15 cellular contexts compared by ENCODE assay signal in genomic region chr6:11494786-11495564, GRCh38. TPM values are rescaled to one million over a fixed set of nuclear protein-coding genes. Genes with fewer than 3 reads are reported as not detected.
DNase-seq lines count a peak whose midpoint lies in the region; ATAC-seq, FAIRE-seq and TF ChIP-seq lines count a peak whose summit lies in the region.
"Had no signal": no experiment of that assay in that cellular context is flagged by ENCODE, and none has a peak within 500 bp of the region (broad histone marks: within the 10 kb centered on the region; RNA-seq: fewer than 3 reads in every experiment).

No MANE protein-coding gene starts in this region.

- intact Hi-C loops in heart left ventricle (cut with DNase I): loop anchor here (2.0 to 10.0 kb wide), 12 partner anchors 80 to 543 kb away; partner anchors contain the start of gene NEDD9 (in 1 of the 10)

- no peaks in the 10 kb centered on the region for H3K27me3 Mint-ChIP-seq in type B pancreatic cell
- H3K27me3 Mint-ChIP-seq: brain, T-cell had no signal

- H3K9me3 ChIP-seq in heart left ventricle (no peaks in the 10 kb centered on the region), right atrium auricular region (no peaks in the 10 kb centered on the region)

- no peak overlapping the region for H3K4me3 ChIP-seq in heart left ventricle
- no peak overlapping the region for H3K4me3 ChIP-seq in right atrium auricular region

- no peaks in the 10 kb centered on the region for H3K36me3 Mint-ChIP-seq in type B pancreatic cell
- H3K36me3 Mint-ChIP-seq: brain, T-cell had no signal

- peak overlapping the region in 2 of 12 donors; percentile 12 to 52 for H3K27ac ChIP-seq in heart left ventricle
- H3K27ac ChIP-seq in right atrium auricular region: peak overlapping the region in 1 of 2 donors; percentile 57
- H3K27ac ChIP-seq: KMS-11 had no signal

- H3K9me3 Mint-ChIP-seq in type B pancreatic cell: no peaks in the 10 kb centered on the region
- H3K9me3 Mint-ChIP-seq: activated T-helper 1 cell treated with anti-CD3 and anti-CD28 coated beads, Interleukin-12 subunit alpha, Interleukin-12 subunit beta, Interleukin-2, Interleukin-4 antibody, amounts not matched to agents 30 ng/mL and 10 ng/mL and 1 ng/mL, durations not matched to agents 14 hours and 24 hours and 36 hours; T-cell had no signal

- peaks cover 10% of the 10 kb centered on the region for H3K4me1 Mint-ChIP-seq in type B pancreatic cell (ENCODE audit: unreplicated experiment)

- no peak for FAIRE-seq in D721Med (lab: Jason Lieb, UNC)

- no peak for TF ChIP-seq POLR2A in heart left ventricle (IDR thresholded peaks at IDR 0.05)

- DNase-seq in heart left ventricle (peak in 1 of 5 donors; percentile 32), right atrium auricular region (ENCODE audit: low spot score) (no peak), NAMALWA (ENCODE audit: low spot score) (peak; percentile 9), glomerular visceral epithelial cell (ENCODE audit: extremely low spot score) (peak; percentile 61), type B pancreatic cell (ENCODE audit: extremely low spot score, unreplicated experiment) (no peak), SKM-1 (lab: John Stamatoyannopoulos, UW; ENCODE audit: unreplicated experiment) (no peak), D721Med (ENCODE audit: insufficient read length, low spot score) (no peak)
- DNase-seq in central memory CD4-positive, alpha-beta T cell: no peak
- DNase-seq: activated CD4-positive, alpha-beta T cell treated with anti-CD3 and anti-CD28 coated beads for 48 hours; hippocampal formation; NCI-H187; T-cell had no signal

- WGBS in heart left ventricle, 4 donors: 54 to 86% (median 56%) methylated on average over 6 of the region's 6 CpGs

- TF ChIP-seq CTCF in heart left ventricle (IDR thresholded peaks at IDR 0.05): no peak
- TF ChIP-seq CTCF in right atrium auricular region (IDR thresholded peaks at IDR 0.05): no peak
- TF ChIP-seq CTCF in type B pancreatic cell (conservative IDR thresholded peaks at IDR 0.05): no peak
- no peak for TF ChIP-seq CTCF in D721Med (IDR thresholded peaks at IDR 0.05; ENCODE audit: insufficient read depth, missing control alignments)

- ATAC-seq in heart left ventricle: peak in 3 of 4 donors; percentile 54 to 84 (median 70)
- ATAC-seq: T-cell had no signal

- no peaks in the 10 kb centered on the region for H3K27me3 ChIP-seq in heart left ventricle
- no peaks in the 10 kb centered on the region for H3K27me3 ChIP-seq in right atrium auricular region

- H3K36me3 ChIP-seq in heart left ventricle (no peaks in the 10 kb centered on the region), right atrium auricular region (no peaks in the 10 kb centered on the region)

- H3K4me1 ChIP-seq in heart left ventricle (peaks cover 0 to 23% (median 6%) of the 10 kb centered on the region in 12 donors), right atrium auricular region (peaks cover 0 to 16% of the 10 kb centered on the region in 2 donors)

- peak overlapping the region; percentile 24 for H3K27ac Mint-ChIP-seq in type B pancreatic cell
- H3K27ac Mint-ChIP-seq: activated T-helper 1 cell treated with anti-CD3 and anti-CD28 coated beads, Interleukin-12 subunit alpha, Interleukin-12 subunit beta, Interleukin-2, Interleukin-4 antibody, amounts not matched to agents 30 ng/mL and 10 ng/mL and 1 ng/mL, durations not matched to agents 14 hours and 24 hours and 36 hours; T-cell had no signal

- H3K4me3 Mint-ChIP-seq in type B pancreatic cell: no peak overlapping the region
- H3K4me3 Mint-ChIP-seq: activated T-helper 1 cell treated with anti-CD3 and anti-CD28 coated beads, Interleukin-12 subunit alpha, Interleukin-12 subunit beta, Interleukin-2, Interleukin-4 antibody, amounts not matched to agents 30 ng/mL and 10 ng/mL and 1 ng/mL, durations not matched to agents 14 hours and 24 hours and 36 hours; brain; T-cell had no signal

RNA-seq across cellular contexts. Expression of gene TMEM170B, which starts 42.6 kb away (rescaled TPM):
- total RNA-seq in heart left ventricle (1 to 10 TPM; 3.3 to 5.9 (median 4.0) TPM), right atrium auricular region (1 to 10 TPM; 3.6 to 3.8 TPM), type B pancreatic cell (ENCODE audit: low replicate concordance) (2.1 and 4.0 TPM in 2 replicates)
- 1 to 10 TPM; 1.0 to 2.8 TPM for polyA plus RNA-seq in heart left ventricle

Comparison
In these comparisons a context has a peak if more than half of its experiments do, and no peak if none do; other contexts are left out.
1. DNase-seq: peak in NAMALWA (single experiment) and glomerular visceral epithelial cell (single experiment); none in right atrium auricular region (single experiment), type B pancreatic cell (single experiment), central memory CD4-positive, alpha-beta T cell (single experiment), SKM-1 (single experiment) and D721Med (single experiment).